Comparison of ENCODE assay signal across 2 cellular contexts in the genomic region with DNA sequence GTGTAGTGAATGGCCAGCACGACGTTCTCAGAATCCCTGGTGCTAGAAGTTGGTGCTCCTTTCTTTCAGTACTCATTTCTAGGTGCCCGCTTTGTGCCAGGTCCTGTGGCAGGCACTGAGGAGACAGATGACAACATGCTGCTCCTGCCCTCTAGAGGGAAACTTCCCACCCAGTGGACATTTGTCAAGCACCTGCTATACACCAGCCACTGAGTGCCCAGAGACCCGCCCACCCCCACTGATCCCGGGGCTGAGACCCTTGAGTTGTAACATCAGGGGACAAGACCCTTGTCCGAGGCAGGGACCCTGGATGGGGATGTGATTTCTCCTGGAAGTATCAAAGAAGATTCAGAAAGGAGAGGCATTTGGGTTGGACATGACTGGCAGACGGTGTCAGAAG.
TF ChIP-seq lines count a peak whose summit lies in the region.

No MANE protein-coding gene starts in this region.

TF ChIP-seq in SK-N-SH, 30 proteins besides CTCF, POLR2A, EP300 and RAD21 (continued from another document):
- TF ChIP-seq, protein P1, sequence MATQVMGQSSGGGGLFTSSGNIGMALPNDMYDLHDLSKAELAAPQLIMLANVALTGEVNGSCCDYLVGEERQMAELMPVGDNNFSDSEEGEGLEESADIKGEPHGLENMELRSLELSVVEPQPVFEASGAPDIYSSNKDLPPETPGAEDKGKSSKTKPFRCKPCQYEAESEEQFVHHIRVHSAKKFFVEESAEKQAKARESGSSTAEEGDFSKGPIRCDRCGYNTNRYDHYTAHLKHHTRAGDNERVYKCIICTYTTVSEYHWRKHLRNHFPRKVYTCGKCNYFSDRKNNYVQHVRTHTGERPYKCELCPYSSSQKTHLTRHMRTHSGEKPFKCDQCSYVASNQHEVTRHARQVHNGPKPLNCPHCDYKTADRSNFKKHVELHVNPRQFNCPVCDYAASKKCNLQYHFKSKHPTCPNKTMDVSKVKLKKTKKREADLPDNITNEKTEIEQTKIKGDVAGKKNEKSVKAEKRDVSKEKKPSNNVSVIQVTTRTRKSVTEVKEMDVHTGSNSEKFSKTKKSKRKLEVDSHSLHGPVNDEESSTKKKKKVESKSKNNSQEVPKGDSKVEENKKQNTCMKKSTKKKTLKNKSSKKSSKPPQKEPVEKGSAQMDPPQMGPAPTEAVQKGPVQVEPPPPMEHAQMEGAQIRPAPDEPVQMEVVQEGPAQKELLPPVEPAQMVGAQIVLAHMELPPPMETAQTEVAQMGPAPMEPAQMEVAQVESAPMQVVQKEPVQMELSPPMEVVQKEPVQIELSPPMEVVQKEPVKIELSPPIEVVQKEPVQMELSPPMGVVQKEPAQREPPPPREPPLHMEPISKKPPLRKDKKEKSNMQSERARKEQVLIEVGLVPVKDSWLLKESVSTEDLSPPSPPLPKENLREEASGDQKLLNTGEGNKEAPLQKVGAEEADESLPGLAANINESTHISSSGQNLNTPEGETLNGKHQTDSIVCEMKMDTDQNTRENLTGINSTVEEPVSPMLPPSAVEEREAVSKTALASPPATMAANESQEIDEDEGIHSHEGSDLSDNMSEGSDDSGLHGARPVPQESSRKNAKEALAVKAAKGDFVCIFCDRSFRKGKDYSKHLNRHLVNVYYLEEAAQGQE (IDR thresholded peaks at IDR 0.05; ENCODE audit: low read depth, low read length): no peak
- TF ChIP-seq TCF12 (IDR thresholded peaks at IDR 0.05): no peak

TF ChIP-seq in HEK293T, 16 proteins besides CTCF, POLR2A, EP300 and RAD21 (continued from another document):
- TF ChIP-seq, protein P2, sequence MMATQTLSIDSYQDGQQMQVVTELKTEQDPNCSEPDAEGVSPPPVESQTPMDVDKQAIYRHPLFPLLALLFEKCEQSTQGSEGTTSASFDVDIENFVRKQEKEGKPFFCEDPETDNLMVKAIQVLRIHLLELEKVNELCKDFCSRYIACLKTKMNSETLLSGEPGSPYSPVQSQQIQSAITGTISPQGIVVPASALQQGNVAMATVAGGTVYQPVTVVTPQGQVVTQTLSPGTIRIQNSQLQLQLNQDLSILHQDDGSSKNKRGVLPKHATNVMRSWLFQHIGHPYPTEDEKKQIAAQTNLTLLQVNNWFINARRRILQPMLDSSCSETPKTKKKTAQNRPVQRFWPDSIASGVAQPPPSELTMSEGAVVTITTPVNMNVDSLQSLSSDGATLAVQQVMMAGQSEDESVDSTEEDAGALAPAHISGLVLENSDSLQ (IDR thresholded peaks at IDR 0.05): no peak
- TF ChIP-seq SP1 (IDR thresholded peaks at IDR 0.05): no peak
- TF ChIP-seq ZNF384 (IDR thresholded peaks at IDR 0.05): no peak
- no peak for TF ChIP-seq LEF1 (IDR thresholded peaks at IDR 0.05; ENCODE audit: borderline replicate concordance)
